Comparison of ENCODE assay signal across 31 cellular contexts in genomic region chr2:240644859-240645301, GRCh38. TPM values are rescaled to one million over a fixed set of nuclear protein-coding genes. Genes with fewer than 3 reads are reported as not detected.
A peak's percentile ranks its signal among the peaks of the same experiment; 100 is the strongest.
DNase-seq lines count a peak whose midpoint lies in the region; ATAC-seq, FAIRE-seq and TF ChIP-seq lines count a peak whose summit lies in the region.
"Had no signal": no experiment of that assay in that cellular context is flagged by ENCODE, and none has a peak within 500 bp of the region (broad histone marks: within the 10 kb centered on the region; RNA-seq: fewer than 3 reads in every experiment).

No MANE protein-coding gene starts in this region.

- peaks cover 21% of the 10 kb centered on the region for H3K27me3 Mint-ChIP-seq in activated CD8-positive, alpha-beta memory T cell treated with anti-CD3 and anti-CD28 coated beads, Interleukin-2, amount 10 ng/mL, durations not matched to agents 7 days and 5 days
- peaks cover 30% of the 10 kb centered on the region for H3K27me3 Mint-ChIP-seq in osteocyte (ENCODE audit: unreplicated experiment)
- H3K27me3 Mint-ChIP-seq in naive thymus-derived CD4-positive, alpha-beta T cell: peaks cover 0 to 20% (median 14%) of the 10 kb centered on the region in 5 donors

- no peak overlapping the region for H3K4me3 ChIP-seq in naive thymus-derived CD4-positive, alpha-beta T cell (ENCODE audit: low read length)
- no peak overlapping the region for H3K4me3 ChIP-seq in HepG2 (replicated peaks in 1 of 3; ENCODE audit: insufficient read depth in 1 of 3, low read depth in 2 of 3, low read length in 3 of 3)
- H3K4me3 ChIP-seq: BLaER1 treated with 17β-estradiol and CSF1 and Interleukin-3, amounts not matched to agents 10 nM and 100 nM; gastrocnemius medialis; Peyer's patch; SJSA1; tibial artery had no signal

- intact Hi-C loops in naive thymus-derived CD4-positive, alpha-beta T cell (cut with micrococcal nuclease): no loop called here
- intact Hi-C loops in HepG2 (cut with micrococcal nuclease; ENCODE audit: unreplicated experiment): loop anchor here (10.0 kb wide), 1 partner anchor 130 kb away; no protein-coding TSS in a partner anchor

- POLR2A ChIA-PET in naive thymus-derived CD4-positive, alpha-beta T cell (lab: Charles Lee): no interaction called here
- POLR2A ChIA-PET in HepG2 (lab: Yijun Ruan, JAX): no interaction called here

- no peaks in the 10 kb centered on the region for H3K9me3 ChIP-seq in naive thymus-derived CD4-positive, alpha-beta T cell (ENCODE audit: control insufficient read depth in 2 of 3, low read length in 3 of 3)
- H3K9me3 ChIP-seq in HepG2 (ENCODE audit: low read length): no peaks in the 10 kb centered on the region
- H3K9me3 ChIP-seq: gastrocnemius medialis, Peyer's patch, SJSA1, tibial artery had no signal

- H3K4me2 ChIP-seq in HepG2 (ENCODE audit: low read depth, low read length): no peak overlapping the region
- H3K4me2 ChIP-seq: KMS-11 had no signal

- TF ChIP-seq EP300 in HepG2 (IDR thresholded peaks at IDR 0.05; ENCODE audit: low read depth in 2 of 2, low read length in 2 of 2) (no peak), HepG2 (CRISPR knock-in tag; IDR thresholded peaks at IDR 0.05; ENCODE audit: borderline replicate concordance) (no peak)

- no TSS peak for BruUV-seq in HepG2 (replicated peaks; lab: Mats Ljungman, UMichigan)

- ATAC-seq in activated CD8-positive, alpha-beta memory T cell treated with anti-CD3 and anti-CD28 coated beads, Interleukin-2, amount 10 ng/mL, durations not matched to agents 7 days and 5 days: no peak
- no peak for ATAC-seq in naive thymus-derived CD4-positive, alpha-beta T cell
- ATAC-seq in HepG2: no peak
- ATAC-seq: gastrocnemius medialis; naive thymus-derived CD8-positive, alpha-beta T cell had no signal

- H3K4me1 ChIP-seq in naive thymus-derived CD4-positive, alpha-beta T cell (ENCODE audit: control insufficient read depth in 2 of 2, insufficient read depth in 2 of 2, low read length in 2 of 2): peaks cover 0 to 4% of the 10 kb centered on the region in 2 donors
- no peaks in the 10 kb centered on the region for H3K4me1 ChIP-seq in HepG2 (ENCODE audit: insufficient read depth, low read length)
- H3K4me1 ChIP-seq: gastrocnemius medialis, Peyer's patch, SJSA1, tibial artery had no signal

- WGBS in HepG2 (ENCODE audit: low lambda C conversion rate): 0% methylated on average over 1 of the region's 8 CpGs

- no peak for TF ChIP-seq RAD21 in HepG2 (CRISPR knock-in tag; IDR thresholded peaks at IDR 0.05)

- H4K20me1 ChIP-seq in HepG2 (ENCODE audit: insufficient read depth, low read length): no peaks in the 10 kb centered on the region; the same call in 1 of the 2 replicates
- H4K20me1 ChIP-seq: BLaER1 treated with 17β-estradiol and CSF1 and Interleukin-3, amounts not matched to agents 10 nM and 100 nM had no signal

- no peaks in the 10 kb centered on the region for H3K36me3 ChIP-seq in naive thymus-derived CD4-positive, alpha-beta T cell (ENCODE audit: control insufficient read depth in 2 of 3, insufficient read depth in 3 of 3, low read length in 3 of 3)
- H3K36me3 ChIP-seq in HepG2 (replicated peaks in 1 of 2; ENCODE audit: control insufficient read depth in 1 of 2, insufficient read depth in 2 of 2, low read length in 2 of 2): no peaks in the 10 kb centered on the region
- H3K36me3 ChIP-seq: BLaER1 treated with 17β-estradiol and CSF1 and Interleukin-3, amounts not matched to agents 10 nM and 100 nM; gastrocnemius medialis; Peyer's patch; SJSA1; tibial artery had no signal

- no peak for TF ChIP-seq POLR2A in HepG2 (IDR thresholded peaks at IDR 0.05; ENCODE audit: insufficient read depth in 1 of 2, low read depth in 2 of 2, low read length in 2 of 2)

- CTCF ChIA-PET in activated CD8-positive, alpha-beta memory T cell treated with anti-CD3 and anti-CD28 coated beads, Interleukin-2, amount 10 ng/mL, durations not matched to agents 7 days and 5 days (lab: Charles Lee): no interaction called here
- CTCF ChIA-PET in naive thymus-derived CD4-positive, alpha-beta T cell (lab: Charles Lee): interaction anchor here (0.7 kb wide), 1 partner anchor 724 kb away, joined by 5 read pairs; no protein-coding TSS in a partner anchor
- CTCF ChIA-PET in HepG2 (lab: Yijun Ruan, JAX; ENCODE audit: low intra/inter-chr PET ratio, low total read pairs): no interaction called here

- no peak for TF ChIP-seq CTCF in osteocyte (IDR thresholded peaks at IDR 0.05)
- no peak; the same call in 1 of the 2 replicates for TF ChIP-seq CTCF in HepG2 (CRISPR knock-in tag; IDR thresholded peaks at IDR 0.05)

- H3K4me3 Mint-ChIP-seq in activated CD8-positive, alpha-beta memory T cell treated with anti-CD3 and anti-CD28 coated beads, Interleukin-2, amount 10 ng/mL, durations not matched to agents 7 days and 5 days: no peak overlapping the region
- H3K4me3 Mint-ChIP-seq in osteocyte (ENCODE audit: unreplicated experiment): no peak overlapping the region
- no peak overlapping the region for H3K4me3 Mint-ChIP-seq in naive thymus-derived CD4-positive, alpha-beta T cell
- H3K4me3 Mint-ChIP-seq: activated naive CD8-positive, alpha-beta T cell treated with anti-CD3 and anti-CD28 coated beads for 36 hours; immature natural killer cell; naive thymus-derived CD8-positive, alpha-beta T cell had no signal

- no peaks in the 10 kb centered on the region for H3K27me3 ChIP-seq in naive thymus-derived CD4-positive, alpha-beta T cell (ENCODE audit: control insufficient read depth in 2 of 2, insufficient read depth in 2 of 2, low read length in 2 of 2)
- H3K27me3 ChIP-seq in HepG2 (ENCODE audit: control insufficient read depth in 1 of 2, insufficient read depth in 2 of 2, low read length in 2 of 2): peaks cover 45 to 81% of the 10 kb centered on the region in 2 experiments
- H3K27me3 ChIP-seq: Peyer's patch had no signal

- peaks cover 10% of the 10 kb centered on the region for H3K4me1 Mint-ChIP-seq in activated CD8-positive, alpha-beta memory T cell treated with anti-CD3 and anti-CD28 coated beads, Interleukin-2, amount 10 ng/mL, durations not matched to agents 7 days and 5 days
- no peaks in the 10 kb centered on the region for H3K4me1 Mint-ChIP-seq in osteocyte (ENCODE audit: unreplicated experiment)
- peaks cover 0 to 9% (median 8%) of the 10 kb centered on the region in 7 donors for H3K4me1 Mint-ChIP-seq in naive thymus-derived CD4-positive, alpha-beta T cell

- peak; percentile 38 for DNase-seq in activated CD8-positive, alpha-beta memory T cell treated with anti-CD3 and anti-CD28 coated beads, Interleukin-2, amount 10 ng/mL, durations not matched to agents 7 days and 5 days
- no peak for DNase-seq in activated CD8-positive, alpha-beta memory T cell treated with anti-CD3 and anti-CD28 coated beads, Interleukin-2, amount 50 U/mL, for 4 hours
- DNase-seq in GM03348 (ENCODE audit: low spot score): peak; percentile 4
- peak; percentile 46 for DNase-seq in ecto neural progenitor cell (ENCODE audit: low spot score)
- peak; percentile 80 for DNase-seq in osteocyte (ENCODE audit: extremely low spot score, unreplicated experiment)
- DNase-seq in naive thymus-derived CD4-positive, alpha-beta T cell: no peak
- no peak for DNase-seq in HepG2 (ENCODE audit: low spot score)
- DNase-seq in NCI-H146 (lab: John Stamatoyannopoulos, UW): no peak
- DNase-seq: activated naive CD8-positive, alpha-beta T cell treated with anti-CD3 and anti-CD28 coated beads for 36 hours; gastrocnemius medialis; midbrain; naive thymus-derived CD8-positive, alpha-beta T cell; NCI-H1417; NCI-H2081; NCI-H226; NCI-H69; retina; small intestine; stimulated activated CD4-positive, alpha-beta T cell treated with anti-CD3 and anti-CD28 coated beads, Interleukin-1b, Interleukin-23, amount 100 ng/mL, for 48 hours had no signal

- no peak overlapping the region for H3K9ac ChIP-seq in HepG2 (ENCODE audit: insufficient read depth, low read depth, low read length)
- H3K9ac ChIP-seq: BLaER1 treated with 17β-estradiol and CSF1 and Interleukin-3, amounts not matched to agents 10 nM and 100 nM; KMS-11 had no signal

- H3K79me2 ChIP-seq in HepG2 (ENCODE audit: insufficient read depth, low read length): no peaks in the 10 kb centered on the region

- in situ Hi-C loops in HepG2 (cut with HindIII; ENCODE audit: extremely low pct_ligation_motif_present, low pct_unique_long_range_greater_than_20kb): no loop called here

- H2AFZ ChIP-seq in HepG2 (ENCODE audit: low read length): no peak overlapping the region

- H3K27ac Mint-ChIP-seq in activated CD8-positive, alpha-beta memory T cell treated with anti-CD3 and anti-CD28 coated beads, Interleukin-2, amount 10 ng/mL, durations not matched to agents 7 days and 5 days: no peak overlapping the region
- no peak overlapping the region for H3K27ac Mint-ChIP-seq in osteocyte (ENCODE audit: unreplicated experiment)
- H3K27ac Mint-ChIP-seq in naive thymus-derived CD4-positive, alpha-beta T cell: no peak overlapping the region
- H3K27ac Mint-ChIP-seq: activated naive CD8-positive, alpha-beta T cell treated with anti-CD3 and anti-CD28 coated beads for 36 hours; activated T-helper 2 cell treated with anti-CD3 and anti-CD28 coated beads, Interferon-gamma antibody, Interleukin-2, Interleukin-4, amounts not matched to agents 10 μg/mL and 5 μg/mL and 100 μg/mL, durations not matched to agents 14 hours and 24 hours and 36 hours had no signal

- no peak for FAIRE-seq in HepG2 (lab: Jason Lieb, UNC)
- FAIRE-seq: endometrium, G401.6, small intestine had no signal

- no peaks in the 10 kb centered on the region for H3K36me3 Mint-ChIP-seq in activated CD8-positive, alpha-beta memory T cell treated with anti-CD3 and anti-CD28 coated beads, Interleukin-2, amount 10 ng/mL, durations not matched to agents 7 days and 5 days
- H3K36me3 Mint-ChIP-seq in osteocyte (ENCODE audit: unreplicated experiment): no peaks in the 10 kb centered on the region
- H3K36me3 Mint-ChIP-seq in naive thymus-derived CD4-positive, alpha-beta T cell: no peaks in the 10 kb centered on the region
- H3K36me3 Mint-ChIP-seq: activated naive CD8-positive, alpha-beta T cell treated with anti-CD3 and anti-CD28 coated beads for 36 hours; immature natural killer cell; naive thymus-derived CD8-positive, alpha-beta T cell had no signal

- H3K9me3 Mint-ChIP-seq in activated CD8-positive, alpha-beta memory T cell treated with anti-CD3 and anti-CD28 coated beads, Interleukin-2, amount 10 ng/mL, durations not matched to agents 7 days and 5 days (ENCODE audit: low read depth): no peaks in the 10 kb centered on the region
- no peaks in the 10 kb centered on the region for H3K9me3 Mint-ChIP-seq in osteocyte (ENCODE audit: unreplicated experiment)
- H3K9me3 Mint-ChIP-seq in naive thymus-derived CD4-positive, alpha-beta T cell: peaks cover 0 to 2% (median 0%) of the 10 kb centered on the region in 11 donors
- H3K9me3 Mint-ChIP-seq: activated naive CD8-positive, alpha-beta T cell treated with anti-CD3 and anti-CD28 coated beads for 36 hours; activated T-helper 2 cell treated with anti-CD3 and anti-CD28 coated beads, Interferon-gamma antibody, Interleukin-2, Interleukin-4, amounts not matched to agents 10 μg/mL and 5 μg/mL and 100 μg/mL, durations not matched to agents 14 hours and 24 hours and 36 hours; immature natural killer cell; naive thymus-derived CD8-positive, alpha-beta T cell had no signal

- H3K27ac ChIP-seq in naive thymus-derived CD4-positive, alpha-beta T cell (ENCODE audit: low read depth, low read length): no peak overlapping the region
- H3K27ac ChIP-seq in HepG2 (ENCODE audit: extremely low read length, insufficient read depth, low read length): no peak overlapping the region
- H3K27ac ChIP-seq: BLaER1 treated with 17β-estradiol and CSF1 and Interleukin-3, amounts not matched to agents 10 nM and 100 nM; gastrocnemius medialis; KMS-11; Peyer's patch; SJSA1; tibial artery had no signal

RNA-seq across cellular contexts. Expression of gene GPR35, which starts 19.6 kb away (rescaled TPM):
- total RNA-seq in activated CD8-positive, alpha-beta memory T cell treated with anti-CD3 and anti-CD28 coated beads, Interleukin-2, amount 10 ng/mL, durations not matched to agents 7 days and 5 days: 10 to 100 TPM; 14.4 to 35.4 TPM
- 2.5 and 3.6 TPM in 2 replicates for total RNA-seq in osteocyte
- total RNA-seq in naive thymus-derived CD4-positive, alpha-beta T cell: 10 to 100 TPM in 3 of 5 experiments, 1 to 10 TPM in 2; 7.1 to 19.0 (median 10.2) TPM
- 1 to 10 TPM in 1 of 2 donors, under 1 TPM in 1; 0.20 to 1.0 TPM for polyA plus RNA-seq in naive thymus-derived CD4-positive, alpha-beta T cell
- total RNA-seq in HepG2 (2016; rRNA removed; fragmentation: Illumina TruSeq; extraction: Trizol): 21.6 and 27.1 TPM in 2 replicates
- total RNA-seq in HepG2 (2016; cell fraction: cytosol; rRNA removed; fragmentation: Illumina TruSeq; extraction: Trizol; ENCODE audit: low read depth): 10.2 and 10.8 TPM in 2 replicates
- total RNA-seq in HepG2 (2016; cell fraction: insoluble cytoplasmic fraction; rRNA removed; fragmentation: Illumina TruSeq; extraction: Trizol): 21.3 and 26.9 TPM in 2 replicates
- total RNA-seq in HepG2 (2016; cell fraction: membrane; rRNA removed; fragmentation: Illumina TruSeq; extraction: Trizol): 25.5 and 33.7 TPM in 2 replicates
- total RNA-seq in HepG2 (2016; cell fraction: nucleus; rRNA removed; fragmentation: Illumina TruSeq; extraction: Trizol): 19.4 and 20.1 TPM in 2 replicates
- polyA plus RNA-seq in HepG2 (2011; rRNA removed): 44.2 and 60.8 TPM in 2 replicates
- 37.9 and 80.2 TPM in 2 replicates for polyA plus RNA-seq in HepG2 (2011; cell fraction: cytosol; rRNA removed)
- 150 and 165 TPM in 2 replicates for polyA plus RNA-seq in HepG2 (2011; cell fraction: nucleus; rRNA removed)
- polyA plus RNA-seq in HepG2 (2012): 34.0 and 39.9 TPM in 2 replicates
- 6.5 and 7.6 TPM in 2 replicates for polyA plus RNA-seq in HepG2 (2016; cell fraction: cytosol; fragmentation: Illumina TruSeq; extraction: Trizol; ENCODE audit: low read depth)
- 14.4 and 15.8 TPM in 2 replicates for polyA plus RNA-seq in HepG2 (2016; cell fraction: insoluble cytoplasmic fraction; fragmentation: Illumina TruSeq; extraction: Trizol; ENCODE audit: low read depth)
- 17.8 and 17.9 TPM in 2 replicates for polyA plus RNA-seq in HepG2 (2016; cell fraction: membrane; fragmentation: Illumina TruSeq; extraction: Trizol; ENCODE audit: low read depth)
- polyA plus RNA-seq in HepG2 (2016; cell fraction: nucleus; fragmentation: Illumina TruSeq; extraction: Trizol; ENCODE audit: insufficient read depth, low read depth): 29.6 and 37.8 TPM in 2 replicates
- polyA minus RNA-seq in HepG2 (2011; rRNA and poly(A)+ RNA removed; ENCODE audit: low replicate concordance): 0.14 and 219 TPM in 2 replicates
- polyA minus RNA-seq in HepG2 (2011; cell fraction: cytosol; rRNA and poly(A)+ RNA removed): 44.3 and 46.7 TPM in 2 replicates
- 30.9 and 33.3 TPM in 2 replicates for polyA minus RNA-seq in HepG2 (2011; cell fraction: nucleus; rRNA and poly(A)+ RNA removed)

RNA-seq across cellular contexts. Expression of gene AQP12B, which starts 37.8 kb away (rescaled TPM):
- total RNA-seq in activated CD8-positive, alpha-beta memory T cell treated with anti-CD3 and anti-CD28 coated beads, Interleukin-2, amount 10 ng/mL, durations not matched to agents 7 days and 5 days: not detected
- total RNA-seq in osteocyte (not detected in 2 replicates), HepG2 (2016; rRNA removed; fragmentation: Illumina TruSeq; extraction: Trizol) (not detected in 2 replicates)
- total RNA-seq in naive thymus-derived CD4-positive, alpha-beta T cell: not detected
- polyA plus RNA-seq in naive thymus-derived CD4-positive, alpha-beta T cell: not detected
- not detected in 2 replicates for total RNA-seq in HepG2 (2016; cell fraction: cytosol; rRNA removed; fragmentation: Illumina TruSeq; extraction: Trizol; ENCODE audit: low read depth)
- total RNA-seq in HepG2 (2016; cell fraction: insoluble cytoplasmic fraction; rRNA removed; fragmentation: Illumina TruSeq; extraction: Trizol): not detected in 2 replicates
- not detected in 2 replicates for total RNA-seq in HepG2 (2016; cell fraction: membrane; rRNA removed; fragmentation: Illumina TruSeq; extraction: Trizol)
- 0.13 TPM in 1 of 2 replicates, not detected in the other for total RNA-seq in HepG2 (2016; cell fraction: nucleus; rRNA removed; fragmentation: Illumina TruSeq; extraction: Trizol)
- not detected in 2 replicates for polyA plus RNA-seq in HepG2 (2011; rRNA removed)
- polyA plus RNA-seq in HepG2 (2011; cell fraction: cytosol; rRNA removed): not detected in 2 replicates
- polyA plus RNA-seq in HepG2 (2011; cell fraction: nucleus; rRNA removed): 0.09 and 0.10 TPM in 2 replicates
- not detected in 2 replicates for polyA plus RNA-seq in HepG2 (2012)
- polyA plus RNA-seq in HepG2 (2016; cell fraction: cytosol; fragmentation: Illumina TruSeq; extraction: Trizol; ENCODE audit: low read depth): not detected in 2 replicates
- polyA plus RNA-seq in HepG2 (2016; cell fraction: insoluble cytoplasmic fraction; fragmentation: Illumina TruSeq; extraction: Trizol; ENCODE audit: low read depth): not detected in 2 replicates
- not detected in 2 replicates for polyA plus RNA-seq in HepG2 (2016; cell fraction: membrane; fragmentation: Illumina TruSeq; extraction: Trizol; ENCODE audit: low read depth)
- polyA plus RNA-seq in HepG2 (2016; cell fraction: nucleus; fragmentation: Illumina TruSeq; extraction: Trizol; ENCODE audit: insufficient read depth, low read depth): not detected in 2 replicates
- 0.10 TPM in 1 of 2 replicates, not detected in the other for polyA minus RNA-seq in HepG2 (2011; rRNA and poly(A)+ RNA removed; ENCODE audit: low replicate concordance)
- not detected in 2 replicates for polyA minus RNA-seq in HepG2 (2011; cell fraction: cytosol; rRNA and poly(A)+ RNA removed)
- polyA minus RNA-seq in HepG2 (2011; cell fraction: nucleus; rRNA and poly(A)+ RNA removed): not detected in 2 replicates
- total RNA-seq: activated naive CD8-positive, alpha-beta T cell treated with anti-CD3 and anti-CD28 coated beads for 36 hours; activated T-helper 2 cell treated with anti-CD3 and anti-CD28 coated beads, Interferon-gamma antibody, Interleukin-2, Interleukin-4, amounts not matched to agents 10 μg/mL and 5 μg/mL and 100 μg/mL, durations not matched to agents 14 hours and 24 hours and 36 hours; aorta; gastrocnemius medialis; naive thymus-derived CD8-positive, alpha-beta T cell; omental fat pad; SJSA1; T-helper 1 cell treated with Interleukin-12 subunit alpha and Interleukin-12 subunit beta and Interleukin-4 antibody, amounts not matched to agents 30 ng/mL and 1 ng/mL, for 36 hours had no signal
- polyA plus RNA-seq: immature natural killer cell; naive thymus-derived CD8-positive, alpha-beta T cell had no signal

RNA-seq across cellular contexts. Expression of gene AQP12A, which starts 46.8 kb away (rescaled TPM):
- total RNA-seq in activated CD8-positive, alpha-beta memory T cell treated with anti-CD3 and anti-CD28 coated beads, Interleukin-2, amount 10 ng/mL, durations not matched to agents 7 days and 5 days: not detected
- total RNA-seq in osteocyte (not detected in 2 replicates), HepG2 (2016; rRNA removed; fragmentation: Illumina TruSeq; extraction: Trizol) (not detected in 2 replicates)
- total RNA-seq in naive thymus-derived CD4-positive, alpha-beta T cell: not detected
- not detected for polyA plus RNA-seq in naive thymus-derived CD4-positive, alpha-beta T cell
- total RNA-seq in HepG2 (2016; cell fraction: cytosol; rRNA removed; fragmentation: Illumina TruSeq; extraction: Trizol; ENCODE audit: low read depth): not detected in 2 replicates
- total RNA-seq in HepG2 (2016; cell fraction: insoluble cytoplasmic fraction; rRNA removed; fragmentation: Illumina TruSeq; extraction: Trizol): not detected in 2 replicates
- total RNA-seq in HepG2 (2016; cell fraction: membrane; rRNA removed; fragmentation: Illumina TruSeq; extraction: Trizol): not detected in 2 replicates
- total RNA-seq in HepG2 (2016; cell fraction: nucleus; rRNA removed; fragmentation: Illumina TruSeq; extraction: Trizol): not detected in 2 replicates
- polyA plus RNA-seq in HepG2 (2011; rRNA removed): 0.20 TPM in 1 of 2 replicates, not detected in the other
- not detected in 2 replicates for polyA plus RNA-seq in HepG2 (2011; cell fraction: cytosol; rRNA removed)
- not detected in 2 replicates for polyA plus RNA-seq in HepG2 (2011; cell fraction: nucleus; rRNA removed)
- not detected in 2 replicates for polyA plus RNA-seq in HepG2 (2012)
- polyA plus RNA-seq in HepG2 (2016; cell fraction: cytosol; fragmentation: Illumina TruSeq; extraction: Trizol; ENCODE audit: low read depth): not detected in 2 replicates
- not detected in 2 replicates for polyA plus RNA-seq in HepG2 (2016; cell fraction: insoluble cytoplasmic fraction; fragmentation: Illumina TruSeq; extraction: Trizol; ENCODE audit: low read depth)
- polyA plus RNA-seq in HepG2 (2016; cell fraction: membrane; fragmentation: Illumina TruSeq; extraction: Trizol; ENCODE audit: low read depth): not detected in 2 replicates
- not detected in 2 replicates for polyA plus RNA-seq in HepG2 (2016; cell fraction: nucleus; fragmentation: Illumina TruSeq; extraction: Trizol; ENCODE audit: insufficient read depth, low read depth)
- 0.30 TPM in 1 of 2 replicates, not detected in the other for polyA minus RNA-seq in HepG2 (2011; rRNA and poly(A)+ RNA removed; ENCODE audit: low replicate concordance)
- not detected in 2 replicates for polyA minus RNA-seq in HepG2 (2011; cell fraction: cytosol; rRNA and poly(A)+ RNA removed)
- not detected in 2 replicates for polyA minus RNA-seq in HepG2 (2011; cell fraction: nucleus; rRNA and poly(A)+ RNA removed)
- total RNA-seq: activated naive CD8-positive, alpha-beta T cell treated with anti-CD3 and anti-CD28 coated beads for 36 hours; activated T-helper 2 cell treated with anti-CD3 and anti-CD28 coated beads, Interferon-gamma antibody, Interleukin-2, Interleukin-4, amounts not matched to agents 10 μg/mL and 5 μg/mL and 100 μg/mL, durations not matched to agents 14 hours and 24 hours and 36 hours; aorta; gastrocnemius medialis; naive thymus-derived CD8-positive, alpha-beta T cell; omental fat pad; SJSA1; T-helper 1 cell treated with Interleukin-12 subunit alpha and Interleukin-12 subunit beta and Interleukin-4 antibody, amounts not matched to agents 30 ng/mL and 1 ng/mL, for 36 hours had no signal
- polyA plus RNA-seq: immature natural killer cell; naive thymus-derived CD8-positive, alpha-beta T cell had no signal

RNA-seq across cellular contexts. Expression of gene CAPN10, which starts 58.3 kb away (rescaled TPM):
- 10 to 100 TPM; 54.0 to 75.8 TPM for total RNA-seq in activated CD8-positive, alpha-beta memory T cell treated with anti-CD3 and anti-CD28 coated beads, Interleukin-2, amount 10 ng/mL, durations not matched to agents 7 days and 5 days
- 37.7 and 40.3 TPM in 2 replicates for total RNA-seq in osteocyte
- total RNA-seq in naive thymus-derived CD4-positive, alpha-beta T cell: 10 to 100 TPM; 54.1 to 74.8 (median 64.5) TPM
- 10 to 100 TPM in 1 of 2 donors, 1 to 10 TPM in 1; 8.4 to 14.1 TPM for polyA plus RNA-seq in naive thymus-derived CD4-positive, alpha-beta T cell
- total RNA-seq in HepG2 (2016; rRNA removed; fragmentation: Illumina TruSeq; extraction: Trizol): 16.5 and 32.4 TPM in 2 replicates
- total RNA-seq in HepG2 (2016; cell fraction: cytosol; rRNA removed; fragmentation: Illumina TruSeq; extraction: Trizol; ENCODE audit: low read depth): 18.3 and 20.3 TPM in 2 replicates
- 16.1 and 35.0 TPM in 2 replicates for total RNA-seq in HepG2 (2016; cell fraction: insoluble cytoplasmic fraction; rRNA removed; fragmentation: Illumina TruSeq; extraction: Trizol)
- 28.2 and 28.4 TPM in 2 replicates for total RNA-seq in HepG2 (2016; cell fraction: membrane; rRNA removed; fragmentation: Illumina TruSeq; extraction: Trizol)
- 26.3 and 36.2 TPM in 2 replicates for total RNA-seq in HepG2 (2016; cell fraction: nucleus; rRNA removed; fragmentation: Illumina TruSeq; extraction: Trizol)
- polyA plus RNA-seq in HepG2 (2011; rRNA removed): 27.6 and 40.7 TPM in 2 replicates
- 15.8 and 24.7 TPM in 2 replicates for polyA plus RNA-seq in HepG2 (2011; cell fraction: cytosol; rRNA removed)
- 157 and 173 TPM in 2 replicates for polyA plus RNA-seq in HepG2 (2011; cell fraction: nucleus; rRNA removed)
- polyA plus RNA-seq in HepG2 (2012): 24.4 and 27.6 TPM in 2 replicates
- polyA plus RNA-seq in HepG2 (2016; cell fraction: cytosol; fragmentation: Illumina TruSeq; extraction: Trizol; ENCODE audit: low read depth): 9.1 and 9.4 TPM in 2 replicates
- 17.4 and 18.2 TPM in 2 replicates for polyA plus RNA-seq in HepG2 (2016; cell fraction: insoluble cytoplasmic fraction; fragmentation: Illumina TruSeq; extraction: Trizol; ENCODE audit: low read depth)
- polyA plus RNA-seq in HepG2 (2016; cell fraction: membrane; fragmentation: Illumina TruSeq; extraction: Trizol; ENCODE audit: low read depth): 15.5 and 17.2 TPM in 2 replicates
- polyA plus RNA-seq in HepG2 (2016; cell fraction: nucleus; fragmentation: Illumina TruSeq; extraction: Trizol; ENCODE audit: insufficient read depth, low read depth): 59.4 and 61.4 TPM in 2 replicates
- polyA minus RNA-seq in HepG2 (2011; rRNA and poly(A)+ RNA removed; ENCODE audit: low replicate concordance): 11.2 and 33.8 TPM in 2 replicates
- polyA minus RNA-seq in HepG2 (2011; cell fraction: cytosol; rRNA and poly(A)+ RNA removed): 10.8 TPM in 2 replicates
- 50.0 and 57.6 TPM in 2 replicates for polyA minus RNA-seq in HepG2 (2011; cell fraction: nucleus; rRNA and poly(A)+ RNA removed)

Comparison
In these comparisons a context has a peak if more than half of its experiments do, and no peak if none do; other contexts are left out.
1. DNase-seq: peak in activated CD8-positive, alpha-beta memory T cell treated with anti-CD3 and anti-CD28 coated beads, Interleukin-2, amount 10 ng/mL, durations not matched to agents 7 days and 5 days (single experiment), GM03348 (single experiment), ecto neural progenitor cell (single experiment) and osteocyte (single experiment); none in activated CD8-positive, alpha-beta memory T cell treated with anti-CD3 and anti-CD28 coated beads, Interleukin-2, amount 50 U/mL, for 4 hours (single experiment), naive thymus-derived CD4-positive, alpha-beta T cell (0 of 9), HepG2 (single experiment) and NCI-H146 (single experiment).